ENCODE assay signal across 9 cellular contexts in genomic region chr9:88835038-88835466, GRCh38.
DNase-seq lines count a peak whose midpoint lies in the region; ATAC-seq lines count a peak whose summit lies in the region.
"Had no signal": no experiment of that assay in that cellular context is flagged by ENCODE, and none has a peak within 500 bp of the region (broad histone marks: within the 10 kb centered on the region; RNA-seq: fewer than 3 reads in every experiment).

No MANE protein-coding gene starts in this region.

- no peak for DNase-seq in T-helper 17 cell
- DNase-seq in natural killer cell treated with Interleukin-12 subunit alpha and Interleukin-12 subunit beta and Interleukin-15 and Interleukin-18, amount 100 ng/mL, for 72 hours (ENCODE audit: low spot score): no peak
- no peak for DNase-seq in NCI-H2029 (lab: John Stamatoyannopoulos, UW)
- no peak for DNase-seq in NCI-H187 (lab: John Stamatoyannopoulos, UW)
- DNase-seq in activated naive CD4-positive, alpha-beta T cell treated with anti-CD3 and anti-CD28 coated beads, Interleukin-2, amount 10 ng/mL, durations not matched to agents 7 days and 5 days: no peak
- DNase-seq in NCI-H1048 (lab: John Stamatoyannopoulos, UW): no peak
- DNase-seq: NCI-H1105 had no signal

- no peaks in the 10 kb centered on the region for H3K36me3 Mint-ChIP-seq in T-helper 17 cell (ENCODE audit: low read depth)
- no peaks in the 10 kb centered on the region for H3K36me3 Mint-ChIP-seq in natural killer cell treated with Interleukin-12 subunit alpha and Interleukin-12 subunit beta and Interleukin-15 and Interleukin-18, amount 100 ng/mL, for 72 hours
- no peaks in the 10 kb centered on the region for H3K36me3 Mint-ChIP-seq in activated naive CD4-positive, alpha-beta T cell treated with anti-CD3 and anti-CD28 coated beads, Interleukin-2, amount 10 ng/mL, durations not matched to agents 7 days and 5 days

- no peaks in the 10 kb centered on the region for H3K9me3 Mint-ChIP-seq in natural killer cell treated with Interleukin-12 subunit alpha and Interleukin-12 subunit beta and Interleukin-15 and Interleukin-18, amount 100 ng/mL, for 72 hours
- H3K9me3 Mint-ChIP-seq in activated naive CD4-positive, alpha-beta T cell treated with anti-CD3 and anti-CD28 coated beads, Interleukin-2, amount 10 ng/mL, durations not matched to agents 7 days and 5 days: no peaks in the 10 kb centered on the region

- peak; percentile 77 for ATAC-seq in GM19035 (IDR thresholded peaks at IDR 0.05; ENCODE audit: unreplicated experiment)
- ATAC-seq in HG03103 (IDR thresholded peaks at IDR 0.05; ENCODE audit: low read depth, unreplicated experiment): peak; percentile 98
- ATAC-seq in T-helper 17 cell: peak; percentile 97
- peak; percentile 87 to 91 for ATAC-seq in natural killer cell treated with Interleukin-12 subunit alpha and Interleukin-12 subunit beta and Interleukin-15 and Interleukin-18, amount 100 ng/mL, for 72 hours

- H3K27ac Mint-ChIP-seq in T-helper 17 cell: peak overlapping the region; percentile 32
- H3K27ac Mint-ChIP-seq in natural killer cell treated with Interleukin-12 subunit alpha and Interleukin-12 subunit beta and Interleukin-15 and Interleukin-18, amount 100 ng/mL, for 72 hours: peak overlapping the region in 1 of 2 donors; percentile 48
- no peak overlapping the region for H3K27ac Mint-ChIP-seq in activated naive CD4-positive, alpha-beta T cell treated with anti-CD3 and anti-CD28 coated beads, Interleukin-2, amount 10 ng/mL, durations not matched to agents 7 days and 5 days

- peaks cover 12% of the 10 kb centered on the region for H3K4me1 Mint-ChIP-seq in T-helper 17 cell
- peaks cover 18 to 27% of the 10 kb centered on the region in 2 donors for H3K4me1 Mint-ChIP-seq in natural killer cell treated with Interleukin-12 subunit alpha and Interleukin-12 subunit beta and Interleukin-15 and Interleukin-18, amount 100 ng/mL, for 72 hours (ENCODE audit: low read depth in 2 of 2)
- H3K4me1 Mint-ChIP-seq in activated naive CD4-positive, alpha-beta T cell treated with anti-CD3 and anti-CD28 coated beads, Interleukin-2, amount 10 ng/mL, durations not matched to agents 7 days and 5 days: peaks cover 14% of the 10 kb centered on the region

- CTCF ChIA-PET in activated naive CD4-positive, alpha-beta T cell treated with anti-CD3 and anti-CD28 coated beads, Interleukin-2, amount 10 ng/mL, durations not matched to agents 7 days and 5 days (lab: Charles Lee): interaction anchor here (0.9 kb wide), 1 partner anchor 11 kb away, joined by 5 read pairs; no protein-coding TSS in a partner anchor

- no peaks in the 10 kb centered on the region for H3K9me3 ChIP-seq in T-helper 17 cell (ENCODE audit: control insufficient read depth, low read length, poor library complexity, severe bottlenecking)

- peak overlapping the region; percentile 9 for H3K4me3 Mint-ChIP-seq in T-helper 17 cell
- H3K4me3 Mint-ChIP-seq in natural killer cell treated with Interleukin-12 subunit alpha and Interleukin-12 subunit beta and Interleukin-15 and Interleukin-18, amount 100 ng/mL, for 72 hours: peak overlapping the region; percentile 57
- no peak overlapping the region for H3K4me3 Mint-ChIP-seq in activated naive CD4-positive, alpha-beta T cell treated with anti-CD3 and anti-CD28 coated beads, Interleukin-2, amount 10 ng/mL, durations not matched to agents 7 days and 5 days

- peaks cover 69% of the 10 kb centered on the region for H3K27me3 Mint-ChIP-seq in T-helper 17 cell
- peaks cover 32 to 75% of the 10 kb centered on the region in 2 donors for H3K27me3 Mint-ChIP-seq in natural killer cell treated with Interleukin-12 subunit alpha and Interleukin-12 subunit beta and Interleukin-15 and Interleukin-18, amount 100 ng/mL, for 72 hours
- peaks cover 73% of the 10 kb centered on the region for H3K27me3 Mint-ChIP-seq in activated naive CD4-positive, alpha-beta T cell treated with anti-CD3 and anti-CD28 coated beads, Interleukin-2, amount 10 ng/mL, durations not matched to agents 7 days and 5 days
